In the genomic region with DNA sequence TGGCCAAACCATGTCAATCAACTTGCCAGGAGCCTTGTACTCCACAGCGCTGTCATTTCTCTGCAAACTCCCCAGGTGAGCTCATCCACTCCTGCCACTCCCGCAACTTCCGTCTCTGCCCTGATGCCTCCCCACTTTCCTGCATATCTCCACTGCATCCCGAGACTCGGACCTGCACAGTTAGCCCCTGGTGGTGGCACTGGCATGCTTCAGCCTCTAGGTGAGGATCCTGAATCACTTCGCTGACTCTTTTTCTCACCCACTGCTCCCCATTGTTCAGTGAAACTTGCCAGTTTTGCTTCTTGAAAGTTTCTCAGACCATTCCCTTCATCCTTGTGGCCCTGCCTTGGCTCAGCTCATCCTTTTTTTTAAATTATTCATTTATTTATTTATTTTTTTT, we compare ENCODE assay signal across 15 cellular contexts. TPM values are rescaled to one million over a fixed set of nuclear protein-coding genes. Genes with fewer than 3 reads are reported as not detected.
A peak's percentile ranks its signal among the peaks of the same experiment; 100 is the strongest.
DNase-seq lines count a peak whose midpoint lies in the region; ATAC-seq and TF ChIP-seq lines count a peak whose summit lies in the region.
"Had no signal": no experiment of that assay in that cellular context is flagged by ENCODE, and none has a peak within 500 bp of the region (broad histone marks: within the 10 kb centered on the region; RNA-seq: fewer than 3 reads in every experiment).

No MANE protein-coding gene starts in this region.

- H3K27ac ChIP-seq in 22Rv1: no peak overlapping the region
- no peak overlapping the region for H3K27ac ChIP-seq in foreskin keratinocyte
- H3K27ac ChIP-seq: C4-2B, coronary artery, RWPE1 had no signal

- peaks cover 11% of the 10 kb centered on the region for H3K27me3 ChIP-seq in foreskin keratinocyte

- ATAC-seq in foreskin keratinocyte: peak; percentile 8

- no peaks in the 10 kb centered on the region for H3K4me1 ChIP-seq in foreskin keratinocyte

- H3K4me3 ChIP-seq in GM12865 (ENCODE audit: low read depth, low read length): no peak overlapping the region
- H3K4me3 ChIP-seq: coronary artery had no signal

- no peak for DNase-seq in GM12865 (ENCODE audit: low read depth)
- peak; percentile 36 for DNase-seq in RKO (ENCODE audit: low spot score)
- no peak for DNase-seq in foreskin keratinocyte
- DNase-seq in DMS79 treated with DMSO at 0.1 percent for 48 hours (lab: John Stamatoyannopoulos, UW): no peak
- DNase-seq in activated T-cell treated with anti-CD3 and anti-CD28 coated beads for 4 hours: no peak
- no peak for DNase-seq in KG1 (lab: John Stamatoyannopoulos, UW)
- no peak for DNase-seq in mesenteric fat pad (ENCODE audit: low spot score)
- DNase-seq: NCI-H1436 treated with DMSO at 0.1 percent for 48 hours had no signal

- TF ChIP-seq CTCF in 22Rv1 (IDR thresholded peaks at IDR 0.05): peak; percentile 26; the same call in 1 of the 2 replicates
- peak; percentile 15 for TF ChIP-seq CTCF in GM12865 (IDR thresholded peaks at IDR 0.05; ENCODE audit: insufficient read depth, low read depth, low read length, missing control alignments)
- peak; percentile 45 for TF ChIP-seq CTCF in foreskin keratinocyte (conservative IDR thresholded peaks at IDR 0.05)

RNA-seq across cellular contexts. Expression of a gene that starts 3.4 kb away (rescaled TPM):
- total RNA-seq in foreskin keratinocyte (4.9 and 5.0 TPM in 2 replicates), mesenteric fat pad (10.0 TPM)
- polyA plus RNA-seq in foreskin keratinocyte: 5.3 and 5.4 TPM in 2 replicates

RNA-seq across cellular contexts. Expression of a gene that starts 13.1 kb away (rescaled TPM):
- total RNA-seq in foreskin keratinocyte (not detected in 2 replicates), mesenteric fat pad (19.0 TPM)
- polyA plus RNA-seq in foreskin keratinocyte: not detected in 2 replicates
- total RNA-seq: glomerular endothelial cell, renal cortical epithelial cell had no signal

RNA-seq across cellular contexts. Expression of a gene that starts 28.9 kb away (rescaled TPM):
- not detected in 2 replicates for total RNA-seq in foreskin keratinocyte
- polyA plus RNA-seq in foreskin keratinocyte: 0.10 and 0.19 TPM in 2 replicates
- not detected for total RNA-seq in mesenteric fat pad
- total RNA-seq: glomerular endothelial cell, lung microvascular endothelial cell, renal cortical epithelial cell had no signal

RNA-seq across cellular contexts. Expression of a gene that starts 30.5 kb away (rescaled TPM):
- total RNA-seq in foreskin keratinocyte: not detected in 2 replicates
- polyA plus RNA-seq in foreskin keratinocyte: not detected in 2 replicates
- 8.1 TPM for total RNA-seq in mesenteric fat pad
- total RNA-seq: glomerular endothelial cell, lung microvascular endothelial cell, renal cortical epithelial cell had no signal

RNA-seq across cellular contexts. Expression of a gene that starts 46.7 kb away (rescaled TPM):
- total RNA-seq in foreskin keratinocyte (0.14 and 0.39 TPM in 2 replicates), mesenteric fat pad (not detected)
- polyA plus RNA-seq in foreskin keratinocyte: 0.12 and 0.36 TPM in 2 replicates
- total RNA-seq: glomerular endothelial cell, lung microvascular endothelial cell, renal cortical epithelial cell had no signal

Comparison
In these comparisons a context has a peak if more than half of its experiments do, and no peak if none do; other contexts are left out.
1. RNA of a gene that starts 13.1 kb away (total RNA-seq): 19.0 TPM in mesenteric fat pad (single experiment); not detected in foreskin keratinocyte; every median in the first group is over 10 times any median in the second.
2. Peak in every context shown above with its lines, with median percentiles within 50 percentile points of each other: CTCF ChIP-seq.